Comparison of ENCODE assay signal across 1 cellular context in genomic region chr16:49596119-49596518, GRCh38.
TF ChIP-seq lines count a peak whose summit lies in the region.

No MANE protein-coding gene starts in this region.

TF ChIP-seq in WTC11, 78 proteins besides CTCF, POLR2A, EP300 and RAD21 (continued from another document):
- no peak for TF ChIP-seq E2F4 (CRISPR knock-in tag; IDR thresholded peaks at IDR 0.05; ENCODE audit: borderline replicate concordance, low read depth)
- no peak for TF ChIP-seq EMX1 (CRISPR knock-in tag; IDR thresholded peaks at IDR 0.05)
- TF ChIP-seq ZNF219 (CRISPR knock-in tag; IDR thresholded peaks at IDR 0.05; ENCODE audit: borderline replicate concordance) = no peak
